Comparison of ENCODE assay signal across 11 cellular contexts in genomic region chr9:99416007-99416406, GRCh38.
DNase-seq lines count a peak whose midpoint lies in the region; TF ChIP-seq lines count a peak whose summit lies in the region.
"Had no signal": no experiment of that assay in that cellular context is flagged by ENCODE, and none has a peak within 500 bp of the region (broad histone marks: within the 10 kb centered on the region; RNA-seq: fewer than 3 reads in every experiment).

No MANE protein-coding gene starts in this region.

- no peak for TF ChIP-seq POLR2A in Peyer's patch (IDR thresholded peaks at IDR 0.05)

- H3K36me3 Mint-ChIP-seq in HFFc6 (ENCODE audit: low read depth): 0 out of 2 replicates have a peak, but pooled peaks cover 4% of the 10 kb centered on the region

- no peak overlapping the region for H3K27ac Mint-ChIP-seq in HFFc6
- H3K27ac Mint-ChIP-seq: T-helper 17 cell had no signal

- DNase-seq in GM06990 (ENCODE audit: extremely low read depth, insufficient read length) (peak; percentile 10), HFFc6 (peak; percentile 26), NOMO-1 treated with dmso at 0.1 percent for 144 hours (lab: John Stamatoyannopoulos, UW; ENCODE audit: unreplicated experiment) (peak; percentile 22), fibroblast of the aortic adventitia (ENCODE audit: low read depth) (peak; percentile 45), GM10248 (ENCODE audit: extremely low spot score) (no peak), Peyer's patch (no peak), Ammon's horn (ENCODE audit: low spot score) (no peak), globus pallidus (ENCODE audit: low spot score) (no peak)
- DNase-seq: NCI-H2227 treated with DMSO at 0.1 percent for 48 hours, small intestine, T-helper 17 cell had no signal

- no peaks in the 10 kb centered on the region for H3K4me1 ChIP-seq in Peyer's patch

- H3K4me1 Mint-ChIP-seq in HFFc6 (ENCODE audit: low read depth): peaks cover 35% of the 10 kb centered on the region

- TF ChIP-seq CTCF in GM06990 (IDR thresholded peaks at IDR 0.05; ENCODE audit: insufficient read depth, low read length, poor library complexity, severe bottlenecking): no peak
- no peak for TF ChIP-seq CTCF in HFFc6 (IDR thresholded peaks at IDR 0.05)
- no peak for TF ChIP-seq CTCF in fibroblast of the aortic adventitia (IDR thresholded peaks at IDR 0.05; ENCODE audit: insufficient read depth, low read length)
- TF ChIP-seq CTCF in GM10248 (IDR thresholded peaks at IDR 0.05; ENCODE audit: control extremely low read depth, extremely low read depth, low read depth, missing control alignments): no peak
- TF ChIP-seq CTCF in Peyer's patch (IDR thresholded peaks at IDR 0.05): no peak

- H3K36me3 ChIP-seq in GM06990 (ENCODE audit: control insufficient read depth, insufficient read depth, low read length) (no peaks in the 10 kb centered on the region), Peyer's patch (no peaks in the 10 kb centered on the region)

- no peak overlapping the region for H3K4me3 Mint-ChIP-seq in HFFc6
- H3K4me3 Mint-ChIP-seq: T-helper 17 cell had no signal

- H3K27ac ChIP-seq in Peyer's patch: no peak overlapping the region

- H3K27me3 ChIP-seq in GM06990 (replicated peaks; ENCODE audit: control insufficient read depth, insufficient read depth, low read length) (no peaks in the 10 kb centered on the region), Peyer's patch (no peaks in the 10 kb centered on the region)

- no peaks in the 10 kb centered on the region for H3K9me3 ChIP-seq in Peyer's patch

- peaks cover 4% of the 10 kb centered on the region; the same call in 1 of the 2 replicates for H3K9me3 Mint-ChIP-seq in HFFc6

- CTCF ChIA-PET in GM10248 (lab: Yijun Ruan, JAX): interaction anchor here (1.3 to 2.0 kb wide), 2 partner anchors 11 to 184 kb away, joined by 4 to 5 read pairs; no protein-coding TSS in a partner anchor

- H3K4me3 ChIP-seq in GM06990 (replicated peaks; ENCODE audit: low read depth, low read length) (no peak overlapping the region), fibroblast of the aortic adventitia (ENCODE audit: low read depth, low read length) (no peak overlapping the region), Peyer's patch (no peak overlapping the region)

- peaks cover 3% of the 10 kb centered on the region; the same call in 1 of the 2 replicates for H3K27me3 Mint-ChIP-seq in HFFc6 (ENCODE audit: insufficient read depth)

- POLR2A ChIA-PET in GM10248 (lab: Yijun Ruan, JAX): no interaction called here

Comparison
In these comparisons a context has a peak if more than half of its experiments do, and no peak if none do; other contexts are left out.
1. DNase-seq: peak in GM06990 (single experiment), HFFc6 (single experiment), NOMO-1 treated with dmso at 0.1 percent for 144 hours (single experiment) and fibroblast of the aortic adventitia (single experiment); none in GM10248 (single experiment), Peyer's patch (0 of 3), Ammon's horn (single experiment) and globus pallidus (single experiment).